Comparison of ENCODE assay signal across 29 cellular contexts in genomic region chr11:87325490-87325872, GRCh38.
"Had no signal": no experiment of that assay in that cellular context is flagged by ENCODE, and none has a peak within 500 bp of the region (broad histone marks: within the 10 kb centered on the region; RNA-seq: fewer than 3 reads in every experiment).

No MANE protein-coding gene starts in this region.

- H3K4me3 ChIP-seq: breast epithelium, esophagus squamous epithelium, left ventricle myocardium inferior, lung, pancreas, prostate gland, skin epidermis, thoracic aorta, vagina had no signal

- ATAC-seq: pancreas, sciatic nerve, T-helper 17 cell had no signal

- H3K9me3 ChIP-seq: breast epithelium, esophagus squamous epithelium, left ventricle myocardium inferior, pancreas, prostate gland, thoracic aorta, vagina had no signal

- H3K27me3 ChIP-seq: breast epithelium, esophagus squamous epithelium, pancreas, vagina had no signal

- H3K36me3 ChIP-seq: prostate gland had no signal

- H3K4me1 ChIP-seq: breast epithelium, pancreas, prostate gland had no signal

- DNase-seq: activated CD4-positive, alpha-beta memory T cell treated with anti-CD3 and anti-CD28 coated beads, Interleukin-2, amount 10 ng/mL, durations not matched to agents 7 days and 5 days; activated CD4-positive, alpha-beta T cell treated with anti-CD3 and anti-CD28 coated beads for 1 hour; activated CD4-positive, alpha-beta T cell treated with anti-CD3 and anti-CD28 coated beads, Interleukin-2, amount 10 ng/mL, durations not matched to agents 7 days and 5 days; activated CD8-positive, alpha-beta memory T cell treated with anti-CD3 and anti-CD28 coated beads, Interleukin-2, amount 50 U/mL, for 48 hours; activated gamma-delta T cell; activated naive CD4-positive, alpha-beta T cell treated with anti-CD3 and anti-CD28 coated beads, Interleukin-2, amount 50 U/mL, for 16 hours; activated T-cell treated with anti-CD3 and anti-CD28 coated beads, Interleukin-2, amount 50 U/mL, for 24 hours; amygdala; dermis blood vessel endothelial cell; effector CD4-positive, alpha-beta T cell; esophagus squamous epithelium; islet precursor cell; left ventricle myocardium inferior; naive B cell; nucleus accumbens; pancreas; retina; stimulated activated CD4-positive, alpha-beta T cell treated with anti-CD3 and anti-CD28 coated beads, Interleukin-12 subunit alpha, Interleukin-12 subunit beta, amount 100 ng/mL, for 4 hours; stimulated activated CD4-positive, alpha-beta T cell treated with anti-CD3 and anti-CD28 coated beads, Interleukin-4, amount 100 ng/mL, for 1 hour; T-helper 17 cell; T1000; trophoblast cell had no signal

- H3K27ac ChIP-seq: breast epithelium, esophagus squamous epithelium, left ventricle myocardium inferior, pancreas, prostate gland, skin epidermis, thoracic aorta, vagina had no signal
